Comparison of ENCODE assay signal across 8 cellular contexts in genomic region chr2:218168635-218169462, GRCh38. TPM values are rescaled to one million over a fixed set of nuclear protein-coding genes. Genes with fewer than 3 reads are reported as not detected.
DNase-seq lines count a peak whose midpoint lies in the region; ATAC-seq, FAIRE-seq and TF ChIP-seq lines count a peak whose summit lies in the region.

No MANE protein-coding gene starts in this region.

- H3K27ac ChIP-seq in 22Rv1 (no peak overlapping the region), MM.1S (ENCODE audit: low read length) (no peak overlapping the region), WERI-Rb-1 (no peak overlapping the region)

- peaks cover 9% of the 10 kb centered on the region for H3K4me1 ChIP-seq in MM.1S (ENCODE audit: low read length)

- H3F3A ChIP-seq in MM.1S (ENCODE audit: insufficient read depth, low read length), result no peaks in the 10 kb centered on the region

- H3K9me3 ChIP-seq in MM.1S (replicated peaks; ENCODE audit: insufficient read depth, low read length) (no peaks in the 10 kb centered on the region), WERI-Rb-1 (ENCODE audit: severe bottlenecking) (no peaks in the 10 kb centered on the region)

- H3K9ac ChIP-seq in MM.1S (ENCODE audit: low read length), result no peak overlapping the region

- TF ChIP-seq CTCF in 22Rv1 (IDR thresholded peaks at IDR 0.05), result peak; percentile 86
- TF ChIP-seq CTCF in GM12865 (IDR thresholded peaks at IDR 0.05; ENCODE audit: insufficient read depth, low read depth, low read length, missing control alignments), result peak; percentile 75
- TF ChIP-seq CTCF in MM.1S (IDR thresholded peaks at IDR 0.05; ENCODE audit: low read length), result peak; percentile 81
- peak; percentile 83 for TF ChIP-seq CTCF in WERI-Rb-1 (IDR thresholded peaks at IDR 0.05; ENCODE audit: low read depth, low read length)
- peak; percentile 68 for TF ChIP-seq CTCF in bronchial epithelial cell (IDR thresholded peaks at IDR 0.05; ENCODE audit: insufficient read depth, low read length, severe bottlenecking)

- no peak overlapping the region for H3K4me3 ChIP-seq in GM12865 (ENCODE audit: low read depth, low read length)
- no peak overlapping the region for H3K4me3 ChIP-seq in MM.1S (ENCODE audit: low read length)
- no peak overlapping the region for H3K4me3 ChIP-seq in WERI-Rb-1 (ENCODE audit: low read depth, low read length)
- no peak overlapping the region for H3K4me3 ChIP-seq in bronchial epithelial cell (ENCODE audit: low read depth, low read length)

- H3K9me2 ChIP-seq in MM.1S (replicated peaks; ENCODE audit: insufficient read depth, low read length), result no peaks in the 10 kb centered on the region

- no peaks in the 10 kb centered on the region for H4K20me1 ChIP-seq in MM.1S (ENCODE audit: insufficient read depth, low read length)

- no peaks in the 10 kb centered on the region for H3K36me3 ChIP-seq in MM.1S (replicated peaks; ENCODE audit: insufficient read depth, low read length)
- no peaks in the 10 kb centered on the region for H3K36me3 ChIP-seq in WERI-Rb-1
- no peaks in the 10 kb centered on the region for H3K36me3 ChIP-seq in bronchial epithelial cell (ENCODE audit: control insufficient read depth, insufficient read depth, low read length)

- no peak for FAIRE-seq in bronchial epithelial cell (lab: Jason Lieb, UNC)

- DNase-seq in GM12865 (ENCODE audit: low read depth), result peak; percentile 69
- peak; percentile 62 for DNase-seq in MM.1S
- DNase-seq in WERI-Rb-1, result peak; percentile 69
- peak; percentile 42 for DNase-seq in bronchial epithelial cell (ENCODE audit: low read depth)
- DNase-seq in medulla oblongata (ENCODE audit: extremely low spot score), result peak; percentile 43
- peak; percentile 87 for DNase-seq in stimulated activated CD8-positive, alpha-beta memory T cell treated with anti-CD3 and anti-CD28 coated beads, Interleukin-4, amount 100 ng/mL, for 48 hours

- no peaks in the 10 kb centered on the region for H3K79me2 ChIP-seq in MM.1S (ENCODE audit: low read length)

- H2AFZ ChIP-seq in MM.1S (ENCODE audit: low read length), result no peak overlapping the region

- no peak overlapping the region for H3K4me2 ChIP-seq in MM.1S (ENCODE audit: low read depth, low read length)

- ATAC-seq in HG02571 (IDR thresholded peaks at IDR 0.05; ENCODE audit: unreplicated experiment), result no peak

- H3K27me3 ChIP-seq in MM.1S (replicated peaks; ENCODE audit: insufficient read depth, low read length), result no peaks in the 10 kb centered on the region
- H3K27me3 ChIP-seq in WERI-Rb-1 (ENCODE audit: insufficient read depth, low read depth, severe bottlenecking), result peaks cover 70% of the 10 kb centered on the region
- peaks cover 2% of the 10 kb centered on the region for H3K27me3 ChIP-seq in bronchial epithelial cell (ENCODE audit: control insufficient read depth, insufficient read depth, low read length)

RNA-seq across cellular contexts. Expression of gene CXCR1, which starts 2.1 kb away (rescaled TPM):
- total RNA-seq in bronchial epithelial cell, result not detected in 2 replicates

RNA-seq across cellular contexts. Expression of gene CXCR2, which starts 43.0 kb away (rescaled TPM):
- 0.13 TPM in 1 of 2 replicates, not detected in the other for total RNA-seq in bronchial epithelial cell

RNA-seq across cellular contexts. Expression of gene ARPC2, which starts 48.1 kb away (rescaled TPM):
- 504 and 577 TPM in 2 replicates for total RNA-seq in bronchial epithelial cell
